In genomic region chr1:236297161-236297560, GRCh38 we compare ENCODE assay signal across 31 cellular contexts.
"Had no signal": no experiment of that assay in that cellular context is flagged by ENCODE, and none has a peak within 500 bp of the region (broad histone marks: within the 10 kb centered on the region; RNA-seq: fewer than 3 reads in every experiment).

No MANE protein-coding gene starts in this region.

- H3K27ac ChIP-seq: ascending aorta, cardiac muscle cell, VCaP had no signal

- H3K27me3 ChIP-seq: ascending aorta, cardiac muscle cell had no signal

- H3K9me3 ChIP-seq: ascending aorta had no signal

- H3K36me3 ChIP-seq: ascending aorta, cardiac muscle cell had no signal

- DNase-seq: activated B cell treated with CpG ODN at 0.5 μM for 24 hours; activated CD4-positive, alpha-beta memory T cell treated with anti-CD3 and anti-CD28 coated beads for 36 hours; activated CD4-positive, alpha-beta T cell treated with anti-CD3 and anti-CD28 coated beads for 4 hours; activated CD4-positive, alpha-beta T cell treated with anti-CD3 and anti-CD28 coated beads, Interleukin-2, amount 10 ng/mL, durations not matched to agents 24 days and 14 days; activated CD4-positive, alpha-beta T cell treated with anti-CD3 and anti-CD28 coated beads, Interleukin-2, amount 50 U/mL, for 1 hour; activated CD4-positive, alpha-beta T cell treated with anti-CD3 and anti-CD28 coated beads, Interleukin-2, amount 50 U/mL, for 4 hours; activated CD4-positive, CD25-positive, alpha-beta regulatory T cell treated with anti-CD3 and anti-CD28 coated beads, Interleukin-2, amount 50 U/mL, for 72 hours; activated CD8-positive, alpha-beta memory T cell treated with anti-CD3 and anti-CD28 coated beads, Interleukin-2, amount 50 U/mL, for 4 hours; activated CD8-positive, alpha-beta T cell treated with anti-CD3 and anti-CD28 coated beads for 36 hours; activated effector memory CD4-positive, alpha-beta T cell treated with anti-CD3 and anti-CD28 coated beads, Interleukin-2, amount 50 U/mL, for 16 hours; activated gamma-delta T cell treated with Interleukin-2 at 50 U/mL for 16 hours; activated naive CD4-positive, alpha-beta T cell treated with anti-CD3 and anti-CD28 coated beads, Interleukin-2, amount 10 ng/mL, durations not matched to agents 7 days and 5 days; activated naive CD4-positive, alpha-beta T cell treated with Interleukin-2 at 50 U/mL for 16 hours; activated naive CD8-positive, alpha-beta T cell treated with anti-CD3 and anti-CD28 coated beads, Interleukin-2, amount 10 ng/mL, durations not matched to agents 7 days and 5 days; activated naive CD8-positive, alpha-beta T cell treated with anti-CD3 and anti-CD28 coated beads, Interleukin-2, amount 50 U/mL, for 24 hours; activated T-cell treated with anti-CD3 and anti-CD28 coated beads for 4 hours; activated T-cell treated with anti-CD3 and anti-CD28 coated beads, Interleukin-2, amount 50 U/mL, for 1 hour; activated T-cell treated with anti-CD3 and anti-CD28 coated beads, Interleukin-2, amount 50 U/mL, for 4 hours; activated T-cell treated with anti-CD3 and anti-CD28 coated beads, Interleukin-2, amount 50 U/mL, for 72 hours; amygdala; anterior cingulate cortex; caudate nucleus; cerebellar nuclear complex; T-helper 1 cell; T-helper 2 cell; T-helper 9 cell had no signal

- H3K4me1 ChIP-seq: ascending aorta had no signal

- FAIRE-seq: bronchial epithelial cell had no signal

- ATAC-seq: activated CD8-positive, alpha-beta T cell treated with anti-CD3 and anti-CD28 coated beads for 36 hours; activated naive CD8-positive, alpha-beta T cell treated with anti-CD3 and anti-CD28 coated beads, Interleukin-2, amount 50 U/mL, for 24 hours; activated T-cell treated with anti-CD3 and anti-CD28 coated beads, Interleukin-2, amount 50 U/mL, for 4 hours; activated T-cell treated with anti-CD3 and anti-CD28 coated beads, Interleukin-2, amount 50 U/mL, for 72 hours; activated T-helper 17 cell treated with anti-CD3 and anti-CD28 coated beads, Interleukin-2, amount 50 U/mL, for 72 hours had no signal

- H3K4me3 ChIP-seq: ascending aorta, cardiac muscle cell had no signal
